11 cellular contexts compared by ENCODE assay signal in the genomic region with DNA sequence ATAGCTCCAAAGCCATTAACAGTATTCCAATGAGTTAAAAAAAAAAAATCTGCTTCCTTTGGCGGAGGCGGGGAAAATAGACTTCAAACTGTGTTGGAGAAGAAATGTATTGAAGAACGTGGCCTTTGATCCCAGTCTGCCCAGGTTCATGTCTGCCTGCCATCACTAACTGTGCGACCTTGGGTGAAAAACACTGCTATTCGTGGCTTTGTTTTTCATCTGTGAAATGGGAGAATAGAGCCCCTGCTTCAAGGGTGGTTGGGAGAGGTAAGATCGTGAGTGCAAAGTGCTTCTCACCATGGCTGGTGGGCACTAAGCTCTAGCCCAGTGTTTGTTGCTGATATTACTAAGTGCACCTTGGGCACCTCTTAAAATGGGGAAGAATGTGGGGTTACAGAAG.
"Had no signal": no experiment of that assay in that cellular context is flagged by ENCODE, and none has a peak within 500 bp of the region (broad histone marks: within the 10 kb centered on the region; RNA-seq: fewer than 3 reads in every experiment).

No MANE protein-coding gene starts in this region.

- H2AFZ ChIP-seq: GM23248, GM23338 had no signal

- DNase-seq: GM23248, GOT3, H7, H9, HCEC 1CT, HFFc6 had no signal

- ATAC-seq: GM23338, HCT116 had no signal

- H3K36me3 ChIP-seq: HAP-1 had no signal

- H3K9me3 ChIP-seq: HAP-1 had no signal

- FAIRE-seq: H1, H54 had no signal

- H3K27ac ChIP-seq: GM23248 had no signal

- H3K4me1 ChIP-seq: HAP-1 had no signal

- H3K4me2 ChIP-seq: GM23338 had no signal

- H3K4me3 ChIP-seq: GM23248, GM23338, HAP-1 had no signal

- H3K9ac ChIP-seq: GM23248 had no signal
